In the genomic region with DNA sequence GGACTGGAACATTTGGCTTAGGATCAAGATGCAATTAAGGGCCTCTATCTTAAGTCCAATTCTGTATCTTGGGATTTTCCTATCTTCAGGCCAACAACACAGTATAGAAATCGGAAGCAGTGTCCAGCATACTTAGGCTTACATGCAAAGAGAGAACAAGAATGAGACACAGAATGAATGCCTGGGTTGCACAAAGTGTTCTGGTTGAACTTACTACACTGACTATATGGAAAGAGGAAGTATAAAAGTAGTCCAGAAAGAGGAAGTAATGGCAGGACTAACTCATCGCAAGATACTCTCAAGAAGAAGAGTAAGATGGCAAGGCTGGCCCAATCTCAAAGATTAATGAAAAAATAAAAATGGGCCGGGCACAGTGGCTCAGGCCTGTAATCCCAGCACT, we compare ENCODE assay signal across 9 cellular contexts.
A peak's percentile ranks its signal among the peaks of the same experiment; 100 is the strongest.
DNase-seq lines count a peak whose midpoint lies in the region; ATAC-seq and FAIRE-seq lines count a peak whose summit lies in the region.
"Had no signal": no experiment of that assay in that cellular context is flagged by ENCODE, and none has a peak within 500 bp of the region (broad histone marks: within the 10 kb centered on the region; RNA-seq: fewer than 3 reads in every experiment).

No MANE protein-coding gene starts in this region.

- peak; percentile 33 for FAIRE-seq in GM19239 (lab: Jason Lieb, UNC)

- peak; percentile 99 for DNase-seq in AML-193 (lab: John Stamatoyannopoulos, UW)
- peak; percentile 29 for DNase-seq in GM19239 (ENCODE audit: insufficient read length, low spot score)
- peak; percentile 89 for DNase-seq in SIG-M5 (lab: John Stamatoyannopoulos, UW)
- no peak for DNase-seq in stimulated activated CD4-positive, alpha-beta T cell treated with anti-CD3 and anti-CD28 coated beads, Interleukin-2, amount 100 ng/mL, for 24 hours
- no peak for DNase-seq in D341Med (ENCODE audit: low spot score)
- DNase-seq in NCI-H526 treated with DMSO at 0.1 percent for 48 hours (lab: John Stamatoyannopoulos, UW) = no peak
- DNase-seq in NCI-H1105 treated with DMSO at 0.1 percent for 48 hours (lab: John Stamatoyannopoulos, UW) = no peak
- DNase-seq: MM.1S had no signal

- ATAC-seq in HG03095 (IDR thresholded peaks at IDR 0.05; ENCODE audit: unreplicated experiment) = peak; percentile 80

Comparison
In these comparisons a context has a peak if more than half of its experiments do, and no peak if none do; other contexts are left out.
1. DNase-seq: peak in AML-193 (2 of 2), GM19239 (single experiment) and SIG-M5 (single experiment); none in stimulated activated CD4-positive, alpha-beta T cell treated with anti-CD3 and anti-CD28 coated beads, Interleukin-2, amount 100 ng/mL, for 24 hours (0 of 2), D341Med (single experiment), NCI-H526 treated with DMSO at 0.1 percent for 48 hours (single experiment) and NCI-H1105 treated with DMSO at 0.1 percent for 48 hours (single experiment).